2 cellular contexts compared by ENCODE assay signal in genomic region chr19:3469638-3470499, GRCh38.
TF ChIP-seq lines count a peak whose summit lies in the region.

No MANE protein-coding gene starts in this region.

TF ChIP-seq in A549, 52 proteins besides CTCF, POLR2A, EP300 and RAD21:
- no peak for TF ChIP-seq E2F6 (IDR thresholded peaks at IDR 0.05; ENCODE audit: borderline replicate concordance, low read depth)
- TF ChIP-seq RFX5 (IDR thresholded peaks at IDR 0.05), result no peak
- TF ChIP-seq EHMT2 (IDR thresholded peaks at IDR 0.05; ENCODE audit: low read depth), result no peak
- TF ChIP-seq ESRRA (IDR thresholded peaks at IDR 0.05; ENCODE audit: borderline replicate concordance, low read length), result no peak
- TF ChIP-seq MAZ (IDR thresholded peaks at IDR 0.05; ENCODE audit: borderline replicate concordance, low read depth, low read length), result no peak
- TF ChIP-seq SREBF2 (IDR thresholded peaks at IDR 0.05), result no peak
- TF ChIP-seq MAFK (IDR thresholded peaks at IDR 0.05; ENCODE audit: partially characterized antibody), result no peak
- TF ChIP-seq ZFP36 (IDR thresholded peaks at IDR 0.05; ENCODE audit: borderline replicate concordance, partially characterized antibody), result peak; percentile 47
- TF ChIP-seq BHLHE40 (IDR thresholded peaks at IDR 0.05; ENCODE audit: low read depth, low read length), result no peak
- no peak for TF ChIP-seq RARB (CRISPR knock-in tag; IDR thresholded peaks at IDR 0.05)
- TF ChIP-seq POLR2AphosphoS2 (conservative IDR thresholded peaks at IDR 0.05; ENCODE audit: low read length), result peak; percentile 39; the same call in 1 of the 2 replicates
- TF ChIP-seq SMC3 (IDR thresholded peaks at IDR 0.05), result no peak; the same call in 2 of the 3 replicates
- TF ChIP-seq CHD4 (IDR thresholded peaks at IDR 0.05; ENCODE audit: borderline replicate concordance), result no peak
- TF ChIP-seq CBX2 (IDR thresholded peaks at IDR 0.05; ENCODE audit: borderline replicate concordance, low read depth), result no peak
- no peak for TF ChIP-seq KDM1A (IDR thresholded peaks at IDR 0.05; ENCODE audit: low read depth)
- no peak for TF ChIP-seq FOSB (CRISPR knock-in tag; IDR thresholded peaks at IDR 0.05)
- TF ChIP-seq NFE2L2 (conservative IDR thresholded peaks at IDR 0.05; ENCODE audit: low read length), result no peak
- no peak for TF ChIP-seq MYC (IDR thresholded peaks at IDR 0.05; ENCODE audit: borderline replicate concordance, low read length)

TF ChIP-seq in HEK293, 187 proteins besides CTCF, POLR2A, EP300 and RAD21:
- peak; percentile 80 for TF ChIP-seq PRDM10 (tag by site-specific recombination; IDR thresholded peaks at IDR 0.05)
- peak; percentile 41; the same call in 1 of the 2 replicates for TF ChIP-seq GLIS2 (tag by site-specific recombination; IDR thresholded peaks at IDR 0.05)
- TF ChIP-seq ZNF654 (tag by site-specific recombination; IDR thresholded peaks at IDR 0.05; ENCODE audit: low read depth), result 0 out of 2 replicates have a peak, but pooled peaks have one; percentile 23
- TF ChIP-seq ZNF830 (tag by site-specific recombination; IDR thresholded peaks at IDR 0.05; ENCODE audit: low read depth), result no peak
- TF ChIP-seq, protein P1, sequence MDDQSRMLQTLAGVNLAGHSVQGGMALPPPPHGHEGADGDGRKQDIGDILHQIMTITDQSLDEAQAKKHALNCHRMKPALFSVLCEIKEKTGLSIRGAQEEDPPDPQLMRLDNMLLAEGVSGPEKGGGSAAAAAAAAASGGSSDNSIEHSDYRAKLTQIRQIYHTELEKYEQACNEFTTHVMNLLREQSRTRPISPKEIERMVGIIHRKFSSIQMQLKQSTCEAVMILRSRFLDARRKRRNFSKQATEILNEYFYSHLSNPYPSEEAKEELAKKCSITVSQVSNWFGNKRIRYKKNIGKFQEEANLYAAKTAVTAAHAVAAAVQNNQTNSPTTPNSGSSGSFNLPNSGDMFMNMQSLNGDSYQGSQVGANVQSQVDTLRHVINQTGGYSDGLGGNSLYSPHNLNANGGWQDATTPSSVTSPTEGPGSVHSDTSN (CRISPR knock-in tag; IDR thresholded peaks at IDR 0.05), result no peak
- peak; percentile 91; the same call in 1 of the 2 replicates for TF ChIP-seq ZNF792 (tag by site-specific recombination; IDR thresholded peaks at IDR 0.05)
